18 cellular contexts compared by ENCODE assay signal in genomic region chr4:165627548-165627947, GRCh38.
"Had no signal": no experiment of that assay in that cellular context is flagged by ENCODE, and none has a peak within 500 bp of the region (broad histone marks: within the 10 kb centered on the region; RNA-seq: fewer than 3 reads in every experiment).

No MANE protein-coding gene starts in this region.

- DNase-seq: activated CD4-positive, alpha-beta memory T cell treated with anti-CD3 and anti-CD28 coated beads, Interleukin-2, amount 10 ng/mL, durations not matched to agents 7 days and 5 days; activated CD4-positive, alpha-beta T cell treated with anti-CD3 and anti-CD28 coated beads for 48 hours; activated effector memory CD4-positive, alpha-beta T cell treated with anti-CD3 and anti-CD28 coated beads, Interleukin-2, amount 50 U/mL, for 16 hours; activated naive CD4-positive, alpha-beta T cell treated with anti-CD3 and anti-CD28 coated beads, Interleukin-2, amount 50 U/mL, for 16 hours; activated naive CD8-positive, alpha-beta T cell treated with anti-CD3 and anti-CD28 coated beads, Interleukin-2, amount 50 U/mL, for 24 hours; activated T-cell treated with anti-CD3 and anti-CD28 coated beads for 4 hours; foreskin fibroblast; immature natural killer cell; kidney glomerular epithelial cell; left lung; naive thymus-derived CD4-positive, alpha-beta T cell; occipital lobe; retina; stimulated activated CD4-positive, alpha-beta T cell treated with anti-CD3 and anti-CD28 coated beads, Interleukin-2, amount 100 ng/mL, for 48 hours; stimulated activated CD8-positive, alpha-beta memory T cell treated with anti-CD3 and anti-CD28 coated beads, Interleukin-4, amount 100 ng/mL, for 48 hours; stimulated activated naive B cell treated with anti-CD40 and anti-IgM and Interleukin-4, amounts not matched to agents 10 μg/mL and 1 μg/mL and 100 μg/mL, for 72 hours; transverse colon had no signal

- ATAC-seq: activated naive CD8-positive, alpha-beta T cell treated with anti-CD3 and anti-CD28 coated beads, Interleukin-2, amount 50 U/mL, for 24 hours; left lung; naive thymus-derived CD4-positive, alpha-beta T cell; stimulated activated naive B cell treated with anti-CD40 and anti-IgM and Interleukin-4, amounts not matched to agents 10 μg/mL and 1 μg/mL and 100 μg/mL, for 72 hours had no signal

- H3K4me3 ChIP-seq: hepatocyte, left lung, transverse colon had no signal
